ENCODE assay signal across 1 cellular context in genomic region chr9:22008662-22009562, GRCh38.
A peak's percentile ranks its signal among the peaks of the same experiment; 100 is the strongest.
TF ChIP-seq lines count a peak whose summit lies in the region.

A gene with protein sequence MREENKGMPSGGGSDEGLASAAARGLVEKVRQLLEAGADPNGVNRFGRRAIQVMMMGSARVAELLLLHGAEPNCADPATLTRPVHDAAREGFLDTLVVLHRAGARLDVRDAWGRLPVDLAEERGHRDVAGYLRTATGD (minus strand): TSS chr9:22009305. CDS start chr9:22008953, 352 bp downstream.

TF ChIP-seq in GM12878, 131 proteins besides CTCF, POLR2A, EP300 and RAD21 (continued from another document):
- TF ChIP-seq E2F4 (IDR thresholded peaks at IDR 0.05; ENCODE audit: low read depth, low read length) (no peak), ZZZ3 (IDR thresholded peaks at IDR 0.05; ENCODE audit: control insufficient read depth, insufficient read length, low read depth) (no peak), NR2F1 (conservative IDR thresholded peaks at IDR 0.05) (no peak), SMC3 (IDR thresholded peaks at IDR 0.05; ENCODE audit: borderline replicate concordance, low read length) (peak; percentile 76), ATF7 (IDR thresholded peaks at IDR 0.05; ENCODE audit: low read depth) (no peak), IRF4 (IDR thresholded peaks at IDR 0.05; ENCODE audit: low read depth, low read length) (no peak), ESRRA (IDR thresholded peaks at IDR 0.05; ENCODE audit: low read length) (no peak), HDGF (IDR thresholded peaks at IDR 0.05) (no peak), MYC (IDR thresholded peaks at IDR 0.05; ENCODE audit: insufficient read depth, insufficient read length, insufficient replicate concordance, low read length, severe bottlenecking) (no peak)
